8 cellular contexts compared by ENCODE assay signal in the genomic region with DNA sequence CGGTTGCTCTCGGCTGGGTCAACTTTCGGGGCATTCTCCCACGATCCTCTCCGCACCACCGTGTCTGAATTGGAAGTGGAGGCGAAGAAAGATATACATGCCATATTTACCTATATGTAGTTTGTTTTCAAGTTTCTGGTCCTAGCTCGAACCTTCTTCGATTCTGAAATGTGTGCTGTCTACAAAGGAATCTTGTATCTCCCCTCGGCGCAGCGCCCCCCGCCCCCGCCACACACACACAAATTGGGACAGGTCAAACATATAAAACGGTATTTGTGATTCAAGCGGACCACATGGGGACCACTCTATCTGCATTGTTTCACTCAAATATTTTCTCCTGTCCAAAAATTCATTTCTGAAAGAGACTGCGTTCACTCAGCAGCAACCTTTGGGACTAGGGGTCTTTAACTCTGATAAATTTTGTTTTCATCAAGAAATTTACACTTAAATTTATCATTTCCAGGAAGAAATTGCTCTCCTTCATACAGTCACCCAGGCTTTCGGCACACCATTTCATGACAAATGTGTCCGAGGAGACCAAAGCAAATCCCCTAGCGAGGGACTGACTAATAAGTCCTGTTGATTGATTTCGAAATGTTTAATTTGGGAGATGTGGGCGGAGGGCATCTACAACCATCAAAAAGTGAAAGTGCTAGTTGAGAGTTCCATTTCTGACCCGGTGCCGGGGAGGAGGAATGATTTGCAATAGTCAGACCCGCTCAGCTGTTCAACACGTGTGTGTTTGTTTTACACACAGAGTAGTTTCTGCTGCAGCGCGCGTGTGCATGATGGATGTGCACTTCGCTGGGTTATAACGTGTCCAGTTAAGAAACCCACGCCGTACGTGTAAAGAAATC. TPM values are rescaled to one million over a fixed set of nuclear protein-coding genes. Genes with fewer than 3 reads are reported as not detected.
DNase-seq lines count a peak whose midpoint lies in the region; ATAC-seq, FAIRE-seq and TF ChIP-seq lines count a peak whose summit lies in the region.

No MANE protein-coding gene starts in this region.

- FAIRE-seq in keratinocyte (lab: Jason Lieb, UNC) = no peak

- DNase-seq in EH (ENCODE audit: low read depth) (peak; percentile 74), MG63 (peak; percentile 43), cerebellar cortex (ENCODE audit: low spot score) (peak; percentile 67), keratinocyte (ENCODE audit: low read depth, low spot score) (no peak)
- DNase-seq in stimulated activated CD4-positive, alpha-beta T cell treated with anti-CD3 and anti-CD28 coated beads, Interleukin-12 subunit alpha, Interleukin-12 subunit beta, amount 100 ng/mL, for 48 hours (ENCODE audit: low read depth in 2 of 3, low spot score in 1 of 3) = peak; percentile 36 to 48 (median 43)

- ATAC-seq in HG03520 (IDR thresholded peaks at IDR 0.05; ENCODE audit: unreplicated experiment) (no peak), GM21423 (IDR thresholded peaks at IDR 0.05; ENCODE audit: unreplicated experiment) (no peak)

- peaks cover 6% of the 10 kb centered on the region for H3K27me3 ChIP-seq in MG63
- peaks cover 30% of the 10 kb centered on the region for H3K27me3 ChIP-seq in keratinocyte (ENCODE audit: control insufficient read depth, extremely low read depth, insufficient read depth, low read length)

- H3K4me2 ChIP-seq in keratinocyte (ENCODE audit: control insufficient read depth, extremely low read depth, insufficient read depth, low read depth, low read length) = peak overlapping the region; percentile 100

- no peaks in the 10 kb centered on the region for H3K36me3 ChIP-seq in MG63
- no peaks in the 10 kb centered on the region for H3K36me3 ChIP-seq in keratinocyte (ENCODE audit: control insufficient read depth in 2 of 2, extremely low read depth in 1 of 2, insufficient read depth in 2 of 2, low read length in 2 of 2)

- H3K9me1 ChIP-seq in keratinocyte (ENCODE audit: control insufficient read depth, extremely low read depth, insufficient read depth, low read length) = no peaks in the 10 kb centered on the region

- peak overlapping the region; percentile 78 for H3K27ac ChIP-seq in keratinocyte (ENCODE audit: control insufficient read depth, insufficient read depth, low read length)

- peak overlapping the region; percentile 74 for H3K9ac ChIP-seq in keratinocyte (ENCODE audit: control insufficient read depth, extremely low read depth, insufficient read depth, low read length)

- H3K4me3 ChIP-seq in MG63 (peak overlapping the region; percentile 87), WI38 (ENCODE audit: low read depth, low read length) (peak overlapping the region; percentile 90), keratinocyte (ENCODE audit: control insufficient read depth in 2 of 3, extremely low read depth in 1 of 3, insufficient read depth in 2 of 3, low read depth in 1 of 3, low read length in 3 of 3) (peak overlapping the region; percentile 73 to 86 (median 81))

- H3K9me3 ChIP-seq in MG63 = no peaks in the 10 kb centered on the region
- no peaks in the 10 kb centered on the region for H3K9me3 ChIP-seq in keratinocyte (ENCODE audit: control insufficient read depth, low read depth, low read length)

- peaks cover 29% of the 10 kb centered on the region for H3K4me1 ChIP-seq in keratinocyte (ENCODE audit: control insufficient read depth, extremely low read depth, insufficient read depth, low read length)

- TF ChIP-seq CTCF in WI38 (IDR thresholded peaks at IDR 0.05; ENCODE audit: low read depth, low read length) (no peak), keratinocyte (optimal IDR thresholded peaks at IDR 0.05 in 1 of 3, IDR thresholded peaks at IDR 0.05 in 1 of 3, conservative IDR thresholded peaks at IDR 0.05 in 1 of 3; ENCODE audit: extremely low read depth in 1 of 3, insufficient read depth in 2 of 3, low read length in 3 of 3) (no peak)

- dilution Hi-C loops in keratinocyte (cut with MboI; ENCODE audit: extremely low pct_ligation_motif_present, low sequenced_read_pairs) = no loop called here

- H2AFZ ChIP-seq in keratinocyte (ENCODE audit: control insufficient read depth, low read length) = peak overlapping the region; percentile 92

- no peaks in the 10 kb centered on the region for H3K79me2 ChIP-seq in keratinocyte (ENCODE audit: control insufficient read depth, insufficient read depth, low read length)

- no peaks in the 10 kb centered on the region for H4K20me1 ChIP-seq in keratinocyte (ENCODE audit: control insufficient read depth, extremely low read depth, insufficient read depth, low read length)

RNA-seq across cellular contexts. Expression of gene NR4A3, which starts 1.1 kb away (rescaled TPM):
- total RNA-seq in MG63 (2014; rRNA removed; shearing (Covaris generic); ENCODE audit: low replicate concordance) = not detected in 2 replicates
- 0.13 to 0.16 TPM in 2 of 3 replicates, not detected in the other for polyA plus RNA-seq in keratinocyte
- polyA plus RNA-seq in keratinocyte (2011; ENCODE audit: low read depth) = 0.32 TPM
- polyA plus RNA-seq in keratinocyte (2011; cell fraction: cytosol; rRNA removed) = 0.02 and 0.09 TPM in 2 replicates
- polyA plus RNA-seq in keratinocyte (2011; cell fraction: nucleus; rRNA removed) = 2.1 and 4.3 TPM in 2 replicates
- polyA plus RNA-seq in keratinocyte (2012; ENCODE audit: low replicate concordance) = 0.41 TPM in 1 of 2 replicates, not detected in the other
- polyA minus RNA-seq in keratinocyte = 1.1 to 1.2 TPM in 2 of 3 replicates, not detected in the other
- not detected for polyA minus RNA-seq in keratinocyte (2011; cell fraction: cytosol; rRNA and poly(A)+ RNA removed)
- polyA minus RNA-seq in keratinocyte (2011; cell fraction: nucleus; rRNA and poly(A)+ RNA removed) = 13.0 and 21.7 TPM in 2 replicates
